ENCODE assay signal across 8 cellular contexts in genomic region chr2:11377915-11378649, GRCh38. TPM values are rescaled to one million over a fixed set of nuclear protein-coding genes. Genes with fewer than 3 reads are reported as not detected.
DNase-seq lines count a peak whose midpoint lies in the region; ATAC-seq, FAIRE-seq and TF ChIP-seq lines count a peak whose summit lies in the region.

No MANE protein-coding gene starts in this region.

- H3K27ac ChIP-seq in IMR-90 (ENCODE audit: insufficient read depth, low read length) (peak overlapping the region; percentile 68), kidney (ENCODE audit: low read depth in 2 of 2, low read length in 2 of 2) (peak overlapping the region; percentile 18 to 80)

- peaks cover 27% of the 10 kb centered on the region for H3K4me1 Mint-ChIP-seq in MCF 10A (ENCODE audit: insufficient read depth, unreplicated experiment)

- TF ChIP-seq RAD21 in IMR-90 (IDR thresholded peaks at IDR 0.05; ENCODE audit: low read length), result no peak

- no peak overlapping the region for H3K4me3 ChIP-seq in AG10803 (ENCODE audit: low read length)
- H3K4me3 ChIP-seq in IMR-90 (ENCODE audit: insufficient read depth, low read depth, low read length), result peak overlapping the region; percentile 11; the same call in 1 of the 2 replicates
- peak overlapping the region in 1 of 2 donors; percentile 18 for H3K4me3 ChIP-seq in kidney (ENCODE audit: low read length in 2 of 2)

- peak overlapping the region; percentile 77 for H4K5ac ChIP-seq in IMR-90 (ENCODE audit: low read depth, low read length)

- peak overlapping the region; percentile 95 for H4K91ac ChIP-seq in IMR-90 (ENCODE audit: insufficient read depth, low read depth, low read length)

- FAIRE-seq in kidney (lab: Jason Lieb, UNC), result no peak

- in situ Hi-C loops in IMR-90 (cut with MboI; ENCODE audit: low sequenced_read_pairs), result no loop called here

- dilution Hi-C loops in IMR-90 (cut with HindIII; ENCODE audit: low sequenced_read_pairs, unreplicated experiment), result no loop called here

- H2BK20ac ChIP-seq in IMR-90 (ENCODE audit: low read depth, low read length), result peak overlapping the region; percentile 98

- H3K36me3 Mint-ChIP-seq in MCF 10A (ENCODE audit: insufficient read depth, unreplicated experiment), result no peaks in the 10 kb centered on the region

- H3K9me1 ChIP-seq in IMR-90 (ENCODE audit: insufficient read depth, low read length), result peaks cover 27% of the 10 kb centered on the region

- intact Hi-C loops in IMR-90 (cut with micrococcal nuclease) (no loop called here), kidney (cut with DNase I) (no loop called here), MCF 10A (cut with micrococcal nuclease) (no loop called here)

- peak overlapping the region; percentile 95 for H3K23ac ChIP-seq in IMR-90 (ENCODE audit: low read depth, low read length)

- DNase-seq in AG10803 (ENCODE audit: low read depth) (peak; percentile 40), IMR-90 (peak; percentile 79), kidney (no peak), pons (ENCODE audit: low spot score) (no peak), MCF 10A (ENCODE audit: unreplicated experiment) (no peak)
- DNase-seq in activated CD4-positive, alpha-beta T cell treated with anti-CD3 and anti-CD28 coated beads for 4 hours, result no peak
- no peak for DNase-seq in stimulated activated naive CD8-positive, alpha-beta T cell treated with anti-CD3 and anti-CD28 coated beads, Interleukin-15, Interleukin-2, amounts not matched to agents 100 U/mL and 50 U/mL, for 24 hours

- H4K20me1 ChIP-seq in IMR-90 (ENCODE audit: insufficient read depth, low read length), result no peaks in the 10 kb centered on the region

- no peaks in the 10 kb centered on the region for H3K27me3 ChIP-seq in IMR-90 (ENCODE audit: control insufficient read depth, insufficient read depth, low read length)

- BruUV-seq in IMR-90 (replicated peaks; lab: Mats Ljungman, UMichigan) (no TSS peak), MCF 10A (replicated peaks; lab: Mats Ljungman, UMichigan) (no TSS peak)

- peak overlapping the region; percentile 97 for H2BK120ac ChIP-seq in IMR-90 (ENCODE audit: low read depth, low read length)

- peak overlapping the region; percentile 73 for H3K4me2 ChIP-seq in IMR-90 (ENCODE audit: low read depth, low read length)

- H3K9me3 ChIP-seq in IMR-90 (ENCODE audit: control insufficient read depth, insufficient read depth, low read length), result no peaks in the 10 kb centered on the region
- H3K9me3 ChIP-seq in kidney (ENCODE audit: control insufficient read depth in 1 of 2, low read length in 2 of 2), result no peaks in the 10 kb centered on the region

- no peaks in the 10 kb centered on the region for H3K9me3 Mint-ChIP-seq in MCF 10A (ENCODE audit: unreplicated experiment)

- CTCF ChIA-PET in IMR-90 (lab: Yijun Ruan, JAX), result interaction anchor here (0.8 kb wide), 1 partner anchor 23 kb away, joined by 3 read pairs; no protein-coding TSS in a partner anchor
- CTCF ChIA-PET in MCF 10A (lab: Yijun Ruan, JAX), result interaction anchor here (1.2 to 1.8 kb wide), 2 partner anchors 10 to 33 kb away, joined by 5 to 6 read pairs; no protein-coding TSS in a partner anchor

- H2AFZ ChIP-seq in IMR-90 (replicated peaks; ENCODE audit: low read length, poor library complexity), result peak overlapping the region; percentile 93

- TF ChIP-seq POLR2A in IMR-90 (IDR thresholded peaks at IDR 0.05; ENCODE audit: low read depth, low read length), result peak; percentile 39; the same call in 1 of the 2 replicates

- peak overlapping the region; percentile 85 for H2BK5ac ChIP-seq in IMR-90 (ENCODE audit: low read depth, low read length, poor library complexity, severe bottlenecking)

- TF ChIP-seq CTCF in AG10803 (conservative IDR thresholded peaks at IDR 0.05; ENCODE audit: low read length) (no peak), IMR-90 (conservative IDR thresholded peaks at IDR 0.05; ENCODE audit: low read depth, low read length) (no peak), kidney (IDR thresholded peaks at IDR 0.05; ENCODE audit: borderline replicate concordance, extremely low read depth, insufficient read depth) (no peak), MCF 10A (IDR thresholded peaks at IDR 0.05; ENCODE audit: unreplicated experiment) (no peak)

- peak overlapping the region; percentile 97 for H3K4ac ChIP-seq in IMR-90 (ENCODE audit: low read depth, low read length)

- H3K4me1 ChIP-seq in IMR-90 (ENCODE audit: control insufficient read depth, insufficient read depth, low read length) (peaks cover 35% of the 10 kb centered on the region), kidney (ENCODE audit: control insufficient read depth in 1 of 2, insufficient read depth in 1 of 2, low read depth in 1 of 2, low read length in 2 of 2) (peaks cover 6 to 16% of the 10 kb centered on the region in 2 donors)

- peak overlapping the region; percentile 44 for H3K9ac ChIP-seq in IMR-90 (ENCODE audit: low read depth, low read length)
- peak overlapping the region in 1 of 2 donors; percentile 9 for H3K9ac ChIP-seq in kidney (ENCODE audit: low read length in 2 of 2)

- no peak overlapping the region for H3K27ac Mint-ChIP-seq in MCF 10A (ENCODE audit: low read depth, unreplicated experiment)

- peak; percentile 94 for ATAC-seq in GM21515 (IDR thresholded peaks at IDR 0.05; ENCODE audit: unreplicated experiment)
- ATAC-seq in IMR-90 (ENCODE audit: low read depth), result peak; percentile 8; the same call in 1 of the 2 replicates
- ATAC-seq in stimulated activated naive CD8-positive, alpha-beta T cell treated with anti-CD3 and anti-CD28 coated beads, Interleukin-15, Interleukin-2, amounts not matched to agents 100 U/mL and 50 U/mL, for 24 hours, result no peak

- WGBS in IMR-90 (ENCODE audit: extremely low coverage in 2 of 2, insufficient read length in 1 of 2), 2 experiments, result no CpG with 5 or more reads among the region's 14 CpGs

- peak overlapping the region; percentile 15 to 95 for H4K8ac ChIP-seq in IMR-90 (ENCODE audit: low read depth in 2 of 2, low read length in 2 of 2)

- peak overlapping the region; percentile 47 for H2AK9ac ChIP-seq in IMR-90 (replicated peaks; ENCODE audit: low read depth, low read length, poor library complexity)

- H3K27me3 Mint-ChIP-seq in MCF 10A (ENCODE audit: insufficient read depth, unreplicated experiment), result no peaks in the 10 kb centered on the region

- H3K4me3 Mint-ChIP-seq in MCF 10A (ENCODE audit: unreplicated experiment), result no peak overlapping the region

- peak overlapping the region; percentile 79 for H2AK5ac ChIP-seq in IMR-90 (ENCODE audit: low read depth, low read length)

- peak overlapping the region; percentile 46 for H3K56ac ChIP-seq in IMR-90 (ENCODE audit: extremely low read depth, insufficient read depth, low read length)

- H3K79me1 ChIP-seq in IMR-90 (ENCODE audit: low read depth in 1 of 2, low read length in 2 of 2), result peaks cover 0 to 25% of the 10 kb centered on the region in 2 experiments; a peak in 1 of 4 replicates

- peak overlapping the region; percentile 96 for H3K14ac ChIP-seq in IMR-90 (replicated peaks; ENCODE audit: low read depth, low read length)

- peak overlapping the region; percentile 80; the same call in 2 of the 3 replicates for H2BK15ac ChIP-seq in IMR-90 (ENCODE audit: low read depth, low read length)

- POLR2A ChIA-PET in IMR-90 (lab: Charles Lee; ENCODE audit: unreplicated experiment), result no interaction called here
- POLR2A ChIA-PET in MCF 10A (lab: Yijun Ruan, JAX), result no interaction called here

- peak overlapping the region; percentile 95 for H3K18ac ChIP-seq in IMR-90 (ENCODE audit: low read depth, low read length)

- no peaks in the 10 kb centered on the region for H3K36me3 ChIP-seq in IMR-90 (ENCODE audit: control insufficient read depth, insufficient read depth, low read length)
- no peaks in the 10 kb centered on the region for H3K36me3 ChIP-seq in kidney (ENCODE audit: control insufficient read depth in 1 of 2, insufficient read depth in 2 of 2, low read length in 2 of 2)

TF ChIP-seq in IMR-90, 13 proteins besides CTCF, POLR2A, EP300 and RAD21:
- TF ChIP-seq FOS (IDR thresholded peaks at IDR 0.05; ENCODE audit: low read depth, low read length) (peak; percentile 36; the same call in 1 of the 2 replicates), BHLHE40 (IDR thresholded peaks at IDR 0.05; ENCODE audit: low read depth, low read length) (peak; percentile 60), MAZ (IDR thresholded peaks at IDR 0.05; ENCODE audit: borderline replicate concordance, low read depth, low read length) (no peak)

RNA-seq across cellular contexts. Expression of gene ROCK2, which starts 33.6 kb away (rescaled TPM):
- total RNA-seq in IMR-90 (2012; rRNA removed), result 28.3 and 59.7 TPM in 2 replicates
- polyA plus RNA-seq in IMR-90 (2012; rRNA removed), result 7.1 and 9.0 TPM in 2 replicates
- 1.2 and 1.8 TPM in 2 replicates for polyA plus RNA-seq in IMR-90 (2012; cell fraction: cytosol; rRNA removed)
- polyA plus RNA-seq in IMR-90 (2012; cell fraction: nucleus; rRNA removed; ENCODE audit: low replicate concordance), result 1.1 and 6.1 TPM in 2 replicates
- 58.3 TPM for total RNA-seq in kidney
- polyA plus RNA-seq in kidney (ENCODE audit: insufficient read depth, low read depth, low replicate concordance), result 6.7 TPM
- 40.0 and 40.7 TPM in 2 replicates for total RNA-seq in MCF 10A (2022)

Comparison
In these comparisons a context has a peak if more than half of its experiments do, and no peak if none do; other contexts are left out.
1. DNase-seq: peak in AG10803 (single experiment) and IMR-90 (single experiment); none in kidney (single experiment), pons (single experiment), activated CD4-positive, alpha-beta T cell treated with anti-CD3 and anti-CD28 coated beads for 4 hours (0 of 2), stimulated activated naive CD8-positive, alpha-beta T cell treated with anti-CD3 and anti-CD28 coated beads, Interleukin-15, Interleukin-2, amounts not matched to agents 100 U/mL and 50 U/mL, for 24 hours (single experiment) and MCF 10A (single experiment).